Comparison of ENCODE assay signal across 21 cellular contexts in the genomic region with DNA sequence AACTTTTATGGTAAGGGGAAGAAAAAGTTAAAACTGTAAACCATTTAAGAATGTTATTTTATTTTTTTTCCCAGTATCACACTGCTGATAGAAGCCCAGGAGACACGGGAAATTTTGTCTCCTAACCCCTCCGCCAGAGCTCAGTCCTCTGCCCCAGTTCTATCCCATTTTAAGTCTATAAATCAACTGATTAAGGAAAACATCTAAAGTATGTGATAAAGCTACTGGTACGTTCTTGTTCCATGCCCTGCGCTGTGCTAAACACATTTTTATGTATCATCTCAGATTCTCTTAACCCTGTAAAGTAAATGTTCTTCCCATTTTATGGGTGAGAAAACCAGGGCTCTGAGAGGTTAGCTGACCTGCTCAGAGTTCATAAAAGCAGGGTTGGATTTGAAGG. TPM values are rescaled to one million over a fixed set of nuclear protein-coding genes. Genes with fewer than 3 reads are reported as not detected.
DNase-seq lines count a peak whose midpoint lies in the region; ATAC-seq and TF ChIP-seq lines count a peak whose summit lies in the region.
"Had no signal": no experiment of that assay in that cellular context is flagged by ENCODE, and none has a peak within 500 bp of the region (broad histone marks: within the 10 kb centered on the region; RNA-seq: fewer than 3 reads in every experiment).

No MANE protein-coding gene starts in this region.

- no peaks in the 10 kb centered on the region for H3K27me3 ChIP-seq in SK-N-SH (ENCODE audit: insufficient read depth)
- H3K27me3 ChIP-seq: BLaER1 had no signal

- no peaks in the 10 kb centered on the region for H3K79me2 ChIP-seq in SK-N-SH (ENCODE audit: insufficient read depth)

- no peaks in the 10 kb centered on the region for H3K4me1 Mint-ChIP-seq in activated T-helper 17 cell treated with anti-CD3 and anti-CD28 coated beads, Interleukin-2, amount 50 U/mL, for 72 hours
- H3K4me1 Mint-ChIP-seq in mesothelial cell of epicardium = peaks cover 34% of the 10 kb centered on the region
- H3K4me1 Mint-ChIP-seq in activated CD8-positive, alpha-beta memory T cell treated with anti-CD3 and anti-CD28 coated beads, Interleukin-2, amount 10 ng/mL, durations not matched to agents 7 days and 5 days = no peaks in the 10 kb centered on the region
- H3K4me1 Mint-ChIP-seq: B cell, GM23338, H9 had no signal

- H3F3A ChIP-seq in SK-N-SH (replicated peaks; ENCODE audit: insufficient read depth) = no peaks in the 10 kb centered on the region

- no peak overlapping the region for H3K4me2 ChIP-seq in SK-N-SH
- H3K4me2 ChIP-seq: BLaER1, GM23338 had no signal

- POLR2A ChIA-PET in SK-N-SH (lab: Yijun Ruan, JAX) = no interaction called here

- H3K27ac ChIP-seq in SK-N-SH (ENCODE audit: low read depth in 2 of 2, low read length in 1 of 2) = no peak overlapping the region
- H3K27ac ChIP-seq: 22Rv1, BLaER1, C4-2B had no signal

- DNase-seq in SK-N-SH = no peak
- no peak for DNase-seq in mesothelial cell of epicardium (ENCODE audit: low spot score in 2 of 2, unreplicated experiment in 2 of 2)
- no peak for DNase-seq in activated CD8-positive, alpha-beta memory T cell treated with anti-CD3 and anti-CD28 coated beads, Interleukin-2, amount 10 ng/mL, durations not matched to agents 7 days and 5 days
- DNase-seq: Caco-2; CD4-positive, CD25-positive, alpha-beta regulatory T cell; CD8-positive, alpha-beta T cell; DMS153; DND-41; EL; GDM1; H9 had no signal

- 75% methylated on average over 4 of the region's 4 CpGs for WGBS in SK-N-SH (ENCODE audit: low lambda C conversion rate)

- H3K9me2 ChIP-seq in SK-N-SH = no peaks in the 10 kb centered on the region

- H3K4me3 Mint-ChIP-seq in activated T-helper 17 cell treated with anti-CD3 and anti-CD28 coated beads, Interleukin-2, amount 50 U/mL, for 72 hours = no peak overlapping the region
- H3K4me3 Mint-ChIP-seq in mesothelial cell of epicardium = no peak overlapping the region
- no peak overlapping the region for H3K4me3 Mint-ChIP-seq in activated CD8-positive, alpha-beta memory T cell treated with anti-CD3 and anti-CD28 coated beads, Interleukin-2, amount 10 ng/mL, durations not matched to agents 7 days and 5 days
- H3K4me3 Mint-ChIP-seq: B cell; CD4-positive, CD25-positive, alpha-beta regulatory T cell; CD8-positive, alpha-beta T cell; GM23338; H9 had no signal

- H3K9me3 ChIP-seq in SK-N-SH = no peaks in the 10 kb centered on the region
- H3K9me3 ChIP-seq: BLaER1, Caco-2 had no signal

- no peak for TF ChIP-seq EP300 in SK-N-SH (IDR thresholded peaks at IDR 0.05; ENCODE audit: borderline replicate concordance in 1 of 2, low read depth in 1 of 2, low read length in 1 of 2)

- H3K4me1 ChIP-seq in SK-N-SH (ENCODE audit: control insufficient read depth in 1 of 2, insufficient read depth in 2 of 2, low read depth in 1 of 2, low read length in 1 of 2) = no peaks in the 10 kb centered on the region; a peak in 1 of 4 replicates
- H3K4me1 ChIP-seq: BLaER1, Caco-2 had no signal

- no peak overlapping the region for H3K4me3 ChIP-seq in SK-N-SH (ENCODE audit: low read depth in 2 of 2, low read length in 1 of 2)
- H3K4me3 ChIP-seq: BLaER1, GM12878, GM23338 had no signal

- no peaks in the 10 kb centered on the region for H4K20me1 ChIP-seq in SK-N-SH (ENCODE audit: insufficient read depth)
- H4K20me1 ChIP-seq: BLaER1 had no signal

- H3K36me3 ChIP-seq in SK-N-SH (replicated peaks in 1 of 2; ENCODE audit: control insufficient read depth in 1 of 2, insufficient read depth in 2 of 2, low read length in 1 of 2) = peaks cover 6 to 7% of the 10 kb centered on the region in 2 experiments

- H3K36me3 Mint-ChIP-seq in activated T-helper 17 cell treated with anti-CD3 and anti-CD28 coated beads, Interleukin-2, amount 50 U/mL, for 72 hours (ENCODE audit: low read depth) = peaks cover 89% of the 10 kb centered on the region
- H3K36me3 Mint-ChIP-seq in mesothelial cell of epicardium = peaks cover 25% of the 10 kb centered on the region
- H3K36me3 Mint-ChIP-seq in activated CD8-positive, alpha-beta memory T cell treated with anti-CD3 and anti-CD28 coated beads, Interleukin-2, amount 10 ng/mL, durations not matched to agents 7 days and 5 days = peaks cover 39% of the 10 kb centered on the region

- H3K9me3 Mint-ChIP-seq in activated T-helper 17 cell treated with anti-CD3 and anti-CD28 coated beads, Interleukin-2, amount 50 U/mL, for 72 hours = no peaks in the 10 kb centered on the region
- H3K9me3 Mint-ChIP-seq in mesothelial cell of epicardium = peaks cover 4% of the 10 kb centered on the region
- H3K9me3 Mint-ChIP-seq in activated CD8-positive, alpha-beta memory T cell treated with anti-CD3 and anti-CD28 coated beads, Interleukin-2, amount 10 ng/mL, durations not matched to agents 7 days and 5 days (ENCODE audit: low read depth) = no peaks in the 10 kb centered on the region
- H3K9me3 Mint-ChIP-seq: CD4-positive, CD25-positive, alpha-beta regulatory T cell; CD8-positive, alpha-beta T cell; GM23338; H9 had no signal

- no peaks in the 10 kb centered on the region for H3K27me3 Mint-ChIP-seq in activated T-helper 17 cell treated with anti-CD3 and anti-CD28 coated beads, Interleukin-2, amount 50 U/mL, for 72 hours
- H3K27me3 Mint-ChIP-seq in mesothelial cell of epicardium (ENCODE audit: low read depth) = no peaks in the 10 kb centered on the region
- no peaks in the 10 kb centered on the region for H3K27me3 Mint-ChIP-seq in activated CD8-positive, alpha-beta memory T cell treated with anti-CD3 and anti-CD28 coated beads, Interleukin-2, amount 10 ng/mL, durations not matched to agents 7 days and 5 days
- H3K27me3 Mint-ChIP-seq: B cell; CD4-positive, CD25-positive, alpha-beta regulatory T cell had no signal

- H2AFZ ChIP-seq in SK-N-SH (ENCODE audit: low read depth) = no peak overlapping the region
- H2AFZ ChIP-seq: GM23338 had no signal

- TF ChIP-seq CTCF in SK-N-SH (IDR thresholded peaks at IDR 0.05) (no peak), mesothelial cell of epicardium (IDR thresholded peaks at IDR 0.05; ENCODE audit: unreplicated experiment) (no peak)

- TF ChIP-seq RAD21 in SK-N-SH (IDR thresholded peaks at IDR 0.05; ENCODE audit: low read length) = no peak

- ATAC-seq in SK-N-SH treated with all-trans-retinoic acid at 6 μM for 48 hours = peak; percentile 60
- ATAC-seq in activated T-helper 17 cell treated with anti-CD3 and anti-CD28 coated beads, Interleukin-2, amount 50 U/mL, for 72 hours (replicated peaks) = no peak
- no peak for ATAC-seq in GM18909 (IDR thresholded peaks at IDR 0.05; ENCODE audit: poor library complexity, unreplicated experiment)
- ATAC-seq in activated CD8-positive, alpha-beta memory T cell treated with anti-CD3 and anti-CD28 coated beads, Interleukin-2, amount 10 ng/mL, durations not matched to agents 7 days and 5 days = no peak
- ATAC-seq: CD8-positive, alpha-beta T cell; GM12878; GM23338; HCT116 had no signal

- H3K27ac Mint-ChIP-seq in activated T-helper 17 cell treated with anti-CD3 and anti-CD28 coated beads, Interleukin-2, amount 50 U/mL, for 72 hours = peak overlapping the region; percentile 63
- H3K27ac Mint-ChIP-seq in mesothelial cell of epicardium = peak overlapping the region; percentile 96
- no peak overlapping the region for H3K27ac Mint-ChIP-seq in activated CD8-positive, alpha-beta memory T cell treated with anti-CD3 and anti-CD28 coated beads, Interleukin-2, amount 10 ng/mL, durations not matched to agents 7 days and 5 days
- H3K27ac Mint-ChIP-seq: B cell; CD8-positive, alpha-beta T cell; GM23338; H9 had no signal

- CTCF ChIA-PET in SK-N-SH (lab: Yijun Ruan, JAX) = no interaction called here
- CTCF ChIA-PET in activated CD8-positive, alpha-beta memory T cell treated with anti-CD3 and anti-CD28 coated beads, Interleukin-2, amount 10 ng/mL, durations not matched to agents 7 days and 5 days (lab: Charles Lee) = no interaction called here

- H3K9ac ChIP-seq in SK-N-SH = no peak overlapping the region
- H3K9ac ChIP-seq: BLaER1 had no signal

TF ChIP-seq in SK-N-SH treated with all-trans-retinoic acid at 6 μM for 48 hours, 23 proteins besides CTCF, POLR2A, EP300 and RAD21:
- TF ChIP-seq BACH2 (CRISPR knock-in tag; IDR thresholded peaks at IDR 0.05; ENCODE audit: borderline replicate concordance) (no peak), CSDC2 (CRISPR knock-in tag; IDR thresholded peaks at IDR 0.05) (no peak), ZNF70 (CRISPR knock-in tag; IDR thresholded peaks at IDR 0.05) (no peak), RARB (CRISPR knock-in tag; IDR thresholded peaks at IDR 0.05) (no peak)

TF ChIP-seq in SK-N-SH, 30 proteins besides CTCF, POLR2A, EP300 and RAD21 (continues in another document):
- TF ChIP-seq TCF12 (IDR thresholded peaks at IDR 0.05) (no peak), RFX5 (IDR thresholded peaks at IDR 0.05; ENCODE audit: low read length) (no peak), JUND (IDR thresholded peaks at IDR 0.05) (no peak), MXI1 (IDR thresholded peaks at IDR 0.05; ENCODE audit: low read depth, low read length) (no peak)

RNA-seq across cellular contexts. Expression of a gene that starts 34.7 kb away (rescaled TPM):
- polyA plus RNA-seq in SK-N-SH (2012; rRNA removed) = 20.3 and 28.6 TPM in 2 replicates
- 17.2 and 24.0 TPM in 2 replicates for polyA plus RNA-seq in SK-N-SH (2012; cell fraction: cytosol; rRNA removed)
- polyA plus RNA-seq in SK-N-SH (2012; cell fraction: nucleus; rRNA removed) = 17.4 and 17.9 TPM in 2 replicates
- total RNA-seq in activated T-helper 17 cell treated with anti-CD3 and anti-CD28 coated beads, Interleukin-2, amount 50 U/mL, for 72 hours = 10 to 100 TPM; 30.0 to 38.5 TPM
- 19.3 to 21.3 TPM (median 20.6 TPM) in 3 replicates for total RNA-seq in mesothelial cell of epicardium
- 10 to 100 TPM; 35.4 to 44.2 TPM for total RNA-seq in activated CD8-positive, alpha-beta memory T cell treated with anti-CD3 and anti-CD28 coated beads, Interleukin-2, amount 10 ng/mL, durations not matched to agents 7 days and 5 days

RNA-seq across cellular contexts. Expression of a gene that starts 36.7 kb away (rescaled TPM):
- 8.6 and 8.7 TPM in 2 replicates for polyA plus RNA-seq in SK-N-SH (2012; rRNA removed)
- 6.7 and 8.0 TPM in 2 replicates for polyA plus RNA-seq in SK-N-SH (2012; cell fraction: cytosol; rRNA removed)
- 8.3 and 8.9 TPM in 2 replicates for polyA plus RNA-seq in SK-N-SH (2012; cell fraction: nucleus; rRNA removed)
- total RNA-seq in activated T-helper 17 cell treated with anti-CD3 and anti-CD28 coated beads, Interleukin-2, amount 50 U/mL, for 72 hours = 1 to 10 TPM; 6.5 to 7.0 TPM
- 8.8 to 9.4 TPM (median 8.8 TPM) in 3 replicates for total RNA-seq in mesothelial cell of epicardium
- total RNA-seq in activated CD8-positive, alpha-beta memory T cell treated with anti-CD3 and anti-CD28 coated beads, Interleukin-2, amount 10 ng/mL, durations not matched to agents 7 days and 5 days = 1 to 10 TPM; 5.6 to 9.2 TPM

RNA-seq across cellular contexts. Expression of a gene that starts 52.3 kb away (rescaled TPM):
- 4.8 TPM in 2 replicates for polyA plus RNA-seq in SK-N-SH (2012; rRNA removed)
- 6.0 and 6.3 TPM in 2 replicates for polyA plus RNA-seq in SK-N-SH (2012; cell fraction: cytosol; rRNA removed)
- 5.0 and 6.2 TPM in 2 replicates for polyA plus RNA-seq in SK-N-SH (2012; cell fraction: nucleus; rRNA removed)
- 10 to 100 TPM; 38.6 to 54.6 TPM for total RNA-seq in activated T-helper 17 cell treated with anti-CD3 and anti-CD28 coated beads, Interleukin-2, amount 50 U/mL, for 72 hours
- total RNA-seq in mesothelial cell of epicardium = 9.5 to 14.7 TPM (median 11.8 TPM) in 3 replicates
- 10 to 100 TPM; 23.9 to 30.6 TPM for total RNA-seq in activated CD8-positive, alpha-beta memory T cell treated with anti-CD3 and anti-CD28 coated beads, Interleukin-2, amount 10 ng/mL, durations not matched to agents 7 days and 5 days
